14 cellular contexts compared by ENCODE assay signal in the genomic region with DNA sequence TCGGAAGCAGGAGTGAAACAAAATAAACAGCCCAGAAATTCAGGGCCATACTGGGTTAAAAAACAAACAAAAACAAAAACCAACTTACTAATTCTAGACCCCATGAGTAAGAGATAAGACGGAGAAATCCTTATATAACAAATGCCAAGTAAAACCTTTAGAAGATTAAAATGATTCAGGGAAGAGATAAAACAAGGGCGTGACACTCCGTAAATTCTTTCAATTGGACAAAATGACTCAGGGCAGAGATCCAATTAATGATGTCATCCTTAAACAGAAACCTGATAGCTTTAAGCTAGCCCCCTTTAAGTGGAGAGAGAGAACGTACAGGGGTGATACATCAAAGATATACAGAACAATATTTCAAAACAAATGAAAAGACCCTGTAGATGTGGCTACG.
DNase-seq lines count a peak whose midpoint lies in the region; ATAC-seq and TF ChIP-seq lines count a peak whose summit lies in the region.
"Had no signal": no experiment of that assay in that cellular context is flagged by ENCODE, and none has a peak within 500 bp of the region (broad histone marks: within the 10 kb centered on the region; RNA-seq: fewer than 3 reads in every experiment).

No MANE protein-coding gene starts in this region.

- TF ChIP-seq CTCF in foreskin keratinocyte (conservative IDR thresholded peaks at IDR 0.05), result no peak

- H3K4me3 Mint-ChIP-seq in effector memory CD8-positive, alpha-beta T cell, result no peak overlapping the region
- no peak overlapping the region for H3K4me3 Mint-ChIP-seq in activated naive CD4-positive, alpha-beta T cell treated with anti-CD3 and anti-CD28 coated beads, Interleukin-2, amount 10 ng/mL, durations not matched to agents 7 days and 5 days
- H3K4me3 Mint-ChIP-seq: activated T-helper 1 cell treated with anti-CD3 and anti-CD28 coated beads, Interleukin-12 subunit alpha, Interleukin-12 subunit beta, Interleukin-2, Interleukin-4 antibody, amounts not matched to agents 30 ng/mL and 10 ng/mL and 1 ng/mL, durations not matched to agents 14 hours and 24 hours and 36 hours; CD14-positive monocyte had no signal

- peak overlapping the region in 1 of 2 donors; percentile 6 for H3K27ac Mint-ChIP-seq in effector memory CD8-positive, alpha-beta T cell
- no peak overlapping the region for H3K27ac Mint-ChIP-seq in activated naive CD4-positive, alpha-beta T cell treated with anti-CD3 and anti-CD28 coated beads, Interleukin-2, amount 10 ng/mL, durations not matched to agents 7 days and 5 days
- H3K27ac Mint-ChIP-seq: activated T-helper 1 cell treated with anti-CD3 and anti-CD28 coated beads, Interleukin-12 subunit alpha, Interleukin-12 subunit beta, Interleukin-2, Interleukin-4 antibody, amounts not matched to agents 30 ng/mL and 10 ng/mL and 1 ng/mL, durations not matched to agents 14 hours and 24 hours and 36 hours; CD14-positive monocyte had no signal

- peaks cover 22 to 25% of the 10 kb centered on the region in 2 donors for H3K4me1 Mint-ChIP-seq in effector memory CD8-positive, alpha-beta T cell (ENCODE audit: low read depth in 2 of 2)
- peaks cover 7% of the 10 kb centered on the region for H3K4me1 Mint-ChIP-seq in activated naive CD4-positive, alpha-beta T cell treated with anti-CD3 and anti-CD28 coated beads, Interleukin-2, amount 10 ng/mL, durations not matched to agents 7 days and 5 days

- peak; percentile 26 for DNase-seq in D341Med (ENCODE audit: low spot score)
- DNase-seq in HT1080 (ENCODE audit: low read depth), result peak; percentile 7
- DNase-seq in SHP77 treated with DMSO at 0.1 percent for 48 hours (lab: John Stamatoyannopoulos, UW), result peak; percentile 67
- peak in 1 of 2 donors; percentile 45 for DNase-seq in foreskin keratinocyte
- no peak for DNase-seq in effector memory CD8-positive, alpha-beta T cell
- DNase-seq in stimulated activated CD4-positive, alpha-beta T cell treated with anti-CD3 and anti-CD28 coated beads, Interleukin-4, amount 100 ng/mL, for 4 hours, result no peak
- no peak for DNase-seq in AG08396 (ENCODE audit: low spot score)
- DNase-seq in activated naive CD4-positive, alpha-beta T cell treated with anti-CD3 and anti-CD28 coated beads, Interleukin-2, amount 10 ng/mL, durations not matched to agents 7 days and 5 days, result no peak
- DNase-seq: body of pancreas, NCI-H2227 treated with DMSO at 0.1 percent for 48 hours, retina had no signal

- no peak overlapping the region for H3K27ac ChIP-seq in foreskin keratinocyte
- H3K27ac ChIP-seq: body of pancreas, SK-N-MC had no signal

- no peaks in the 10 kb centered on the region for H3K27me3 ChIP-seq in foreskin keratinocyte
- H3K27me3 ChIP-seq: body of pancreas had no signal

- H3K27me3 Mint-ChIP-seq in effector memory CD8-positive, alpha-beta T cell, result no peaks in the 10 kb centered on the region
- H3K27me3 Mint-ChIP-seq in activated naive CD4-positive, alpha-beta T cell treated with anti-CD3 and anti-CD28 coated beads, Interleukin-2, amount 10 ng/mL, durations not matched to agents 7 days and 5 days, result no peaks in the 10 kb centered on the region

- no peaks in the 10 kb centered on the region for H3K9me3 Mint-ChIP-seq in effector memory CD8-positive, alpha-beta T cell
- peaks cover 3% of the 10 kb centered on the region for H3K9me3 Mint-ChIP-seq in activated naive CD4-positive, alpha-beta T cell treated with anti-CD3 and anti-CD28 coated beads, Interleukin-2, amount 10 ng/mL, durations not matched to agents 7 days and 5 days

- peak; percentile 72 for ATAC-seq in foreskin keratinocyte
- no peak for ATAC-seq in effector memory CD8-positive, alpha-beta T cell (replicated peaks)
- ATAC-seq: body of pancreas had no signal

- H3K4me1 ChIP-seq in foreskin keratinocyte, result peaks cover 12% of the 10 kb centered on the region
- H3K4me1 ChIP-seq: body of pancreas had no signal

- no peaks in the 10 kb centered on the region for H3K36me3 Mint-ChIP-seq in effector memory CD8-positive, alpha-beta T cell (ENCODE audit: insufficient read depth)
- H3K36me3 Mint-ChIP-seq in activated naive CD4-positive, alpha-beta T cell treated with anti-CD3 and anti-CD28 coated beads, Interleukin-2, amount 10 ng/mL, durations not matched to agents 7 days and 5 days, result peaks cover 5% of the 10 kb centered on the region

- CTCF ChIA-PET in activated naive CD4-positive, alpha-beta T cell treated with anti-CD3 and anti-CD28 coated beads, Interleukin-2, amount 10 ng/mL, durations not matched to agents 7 days and 5 days (lab: Charles Lee), result interaction anchor here (1.3 kb wide), 1 partner anchor 333 kb away, joined by 3 read pairs; no protein-coding TSS in a partner anchor

Comparison
In these comparisons a context has a peak if more than half of its experiments do, and no peak if none do; other contexts are left out.
1. DNase-seq: peak in D341Med (single experiment), HT1080 (single experiment) and SHP77 treated with DMSO at 0.1 percent for 48 hours (single experiment); none in effector memory CD8-positive, alpha-beta T cell (0 of 3), stimulated activated CD4-positive, alpha-beta T cell treated with anti-CD3 and anti-CD28 coated beads, Interleukin-4, amount 100 ng/mL, for 4 hours (0 of 2), AG08396 (single experiment) and activated naive CD4-positive, alpha-beta T cell treated with anti-CD3 and anti-CD28 coated beads, Interleukin-2, amount 10 ng/mL, durations not matched to agents 7 days and 5 days (single experiment).